ENCODE assay signal across 29 cellular contexts in the genomic region with DNA sequence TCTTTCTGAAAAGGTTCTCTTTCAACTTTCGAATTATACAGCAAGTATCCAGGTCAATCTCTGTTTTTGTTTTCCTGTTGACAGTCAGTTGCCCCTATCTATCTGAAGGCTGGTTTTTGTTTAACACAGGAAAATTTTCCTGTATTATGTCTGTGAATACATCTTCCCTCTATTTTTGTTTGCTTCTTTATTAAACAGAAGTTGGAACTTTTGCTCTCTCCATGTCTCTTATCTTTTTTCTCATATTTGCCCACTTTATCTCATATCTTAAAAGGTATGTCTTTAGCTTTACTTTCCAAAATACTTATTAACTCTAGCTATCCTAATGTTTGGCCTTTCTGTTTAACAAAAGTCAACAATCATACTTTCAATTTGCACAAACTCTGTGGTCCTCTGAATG.
"Had no signal": no experiment of that assay in that cellular context is flagged by ENCODE, and none has a peak within 500 bp of the region (broad histone marks: within the 10 kb centered on the region; RNA-seq: fewer than 3 reads in every experiment).

No MANE protein-coding gene starts in this region.

- H3K36me3 ChIP-seq: MG63 had no signal

- H3K4me3 ChIP-seq: ascending aorta, cardiac muscle cell, MG63, SJCRH30 had no signal

- H3K9me3 Mint-ChIP-seq: activated CD4-positive, alpha-beta T cell treated with anti-CD3 and anti-CD28 coated beads, Interleukin-2, amount 10 ng/mL, durations not matched to agents 24 days and 14 days; activated T-helper 2 cell treated with anti-CD3 and anti-CD28 coated beads, Interferon-gamma antibody, Interleukin-2, Interleukin-4, amounts not matched to agents 10 μg/mL and 5 μg/mL and 100 μg/mL, durations not matched to agents 14 hours and 24 hours and 36 hours; T-helper 1 cell treated with Interleukin-12 subunit alpha and Interleukin-12 subunit beta and Interleukin-4 antibody, amounts not matched to agents 30 μg/mL and 1 μg/mL, for 36 hours; T-helper 2 cell treated with Interferon-gamma antibody and Interleukin-4, amounts not matched to agents 5 μg/mL and 100 μg/mL, for 36 hours had no signal

- H3K27me3 ChIP-seq: ascending aorta, cardiac muscle cell, MG63, SJCRH30 had no signal

- ATAC-seq: Panc1 had no signal

- H3K9me3 ChIP-seq: ascending aorta, MG63, SJCRH30, SK-N-SH had no signal

- FAIRE-seq: TTC549 had no signal

- H3K27ac Mint-ChIP-seq: activated CD4-positive, alpha-beta T cell treated with anti-CD3 and anti-CD28 coated beads, Interleukin-2, amount 10 ng/mL, durations not matched to agents 24 days and 14 days; activated naive CD8-positive, alpha-beta T cell; activated T-helper 2 cell treated with anti-CD3 and anti-CD28 coated beads, Interferon-gamma antibody, Interleukin-2, Interleukin-4, amounts not matched to agents 10 μg/mL and 5 μg/mL and 100 μg/mL, durations not matched to agents 14 hours and 24 hours and 36 hours; T-helper 1 cell treated with Interleukin-12 subunit alpha and Interleukin-12 subunit beta and Interleukin-4 antibody, amounts not matched to agents 30 μg/mL and 1 μg/mL, for 36 hours; T-helper 2 cell treated with Interferon-gamma antibody and Interleukin-4, amounts not matched to agents 5 μg/mL and 100 μg/mL, for 36 hours had no signal

- H3K27me3 Mint-ChIP-seq: activated CD4-positive, alpha-beta T cell treated with anti-CD3 and anti-CD28 coated beads, Interleukin-2, amount 10 ng/mL, durations not matched to agents 24 days and 14 days; activated naive CD8-positive, alpha-beta T cell had no signal

- DNase-seq: activated CD4-positive, alpha-beta T cell treated with anti-CD3 and anti-CD28 coated beads, Interleukin-2, amount 10 ng/mL, durations not matched to agents 24 days and 14 days; activated CD4-positive, alpha-beta T cell treated with anti-CD3 and anti-CD28 coated beads, Interleukin-2, amount 50 U/mL, for 4 hours; activated CD8-positive, alpha-beta memory T cell treated with anti-CD3 and anti-CD28 coated beads, Interleukin-2, amount 50 U/mL, for 4 hours; activated gamma-delta T cell; activated naive CD4-positive, alpha-beta T cell treated with Interleukin-2 at 50 U/mL for 16 hours; activated T-cell treated with anti-CD3 and anti-CD28 coated beads for 4 hours; activated T-cell treated with anti-CD3 and anti-CD28 coated beads, Interleukin-2, amount 50 U/mL, for 48 hours; amygdala; Karpas-422; KBM-7; MG63; NCI-H1048; NCI-H1105 treated with DMSO at 0.1 percent for 48 hours; NCI-H1436 treated with DMSO at 0.1 percent for 48 hours; NCI-H1694 treated with DMSO at 0.1 percent for 48 hours; NCI-H2029; NCI-H345; NCI-H524 treated with DMSO at 0.1 percent for 48 hours; SHP77; SJCRH30; SK-N-SH had no signal

- H3K4me3 Mint-ChIP-seq: activated CD4-positive, alpha-beta T cell treated with anti-CD3 and anti-CD28 coated beads, Interleukin-2, amount 10 ng/mL, durations not matched to agents 24 days and 14 days; activated naive CD8-positive, alpha-beta T cell; T-helper 1 cell treated with Interleukin-12 subunit alpha and Interleukin-12 subunit beta and Interleukin-4 antibody, amounts not matched to agents 30 μg/mL and 1 μg/mL, for 36 hours; T-helper 2 cell treated with Interferon-gamma antibody and Interleukin-4, amounts not matched to agents 5 μg/mL and 100 μg/mL, for 36 hours had no signal

- H3K27ac ChIP-seq: ascending aorta, cardiac muscle cell, SJCRH30 had no signal

- H3K4me1 ChIP-seq: ascending aorta, SJCRH30 had no signal
